Comparison of ENCODE assay signal across 8 cellular contexts in genomic region chr2:219298759-219299371, GRCh38. TPM values are rescaled to one million over a fixed set of nuclear protein-coding genes. Genes with fewer than 3 reads are reported as not detected.
DNase-seq lines count a peak whose midpoint lies in the region; ATAC-seq, FAIRE-seq and TF ChIP-seq lines count a peak whose summit lies in the region.

No MANE protein-coding gene starts in this region.

- CTCF ChIA-PET in A549 (lab: Yijun Ruan, JAX), result interaction anchor here (0.6 to 16.3 kb wide), 43 partner anchors 8 to 294 kb away, joined by 3 to 540 read pairs (median 5); partner anchors contain the start of genes ABCB6, ANKZF1, ATG9A and CNPPD1

- peaks cover 11% of the 10 kb centered on the region for H3K4me1 ChIP-seq in A549

- TF ChIP-seq EP300 in A549 (IDR thresholded peaks at IDR 0.05), result no peak

- DNase-seq in A549 (ENCODE audit: low read depth in 1 of 2, low spot score in 1 of 2) (peak; percentile 73 to 86), NCI-H82 (lab: John Stamatoyannopoulos, UW) (peak; percentile 84), ecto neural progenitor cell (ENCODE audit: low spot score) (peak; percentile 91), medulla oblongata (ENCODE audit: extremely low spot score) (peak; percentile 88)
- peak; percentile 88 to 91 for DNase-seq in activated CD4-positive, alpha-beta T cell treated with anti-CD3 and anti-CD28 coated beads, Interleukin-2, amount 50 U/mL, for 4 hours
- DNase-seq in stimulated activated CD8-positive, alpha-beta memory T cell treated with anti-CD3 and anti-CD28 coated beads, Interleukin-15, amount 100 ng/mL, for 24 hours (ENCODE audit: low read depth), result peak; percentile 88

- 29% methylated on average over 13 of the region's 15 CpGs for WGBS in A549 (ENCODE audit: missing lambda C conversion rate)

- no peak for TF ChIP-seq POLR2A in A549 (IDR thresholded peaks at IDR 0.05; ENCODE audit: low read length)

- no peaks in the 10 kb centered on the region for H3K9me3 ChIP-seq in A549

- 0 out of 6 replicates have a peak overlapping the region, but pooled peaks have one; percentile 19 to 23 for H3K27ac ChIP-seq in A549

- peak overlapping the region; percentile 60 for H3K4me2 ChIP-seq in A549

- POLR2A ChIA-PET in A549 (lab: Yijun Ruan, JAX), result interaction anchor here (0.6 kb wide), 1 partner anchor 373 kb away, joined by 4 read pairs; no protein-coding TSS in a partner anchor

- no peak for FAIRE-seq in A549 (lab: Jason Lieb, UNC)

- peak; percentile 86 for TF ChIP-seq CTCF in A549 (IDR thresholded peaks at IDR 0.05)

- no peak overlapping the region for H3K4me3 ChIP-seq in A549

- peak; percentile 80 to 86 for TF ChIP-seq RAD21 in A549 (conservative IDR thresholded peaks at IDR 0.05 in 1 of 2, IDR thresholded peaks at IDR 0.05 in 1 of 2)

- peak; percentile 52 to 80; a peak in 4 of 6 replicates for ATAC-seq in A549
- peak; percentile 53 for ATAC-seq in GM18498 (IDR thresholded peaks at IDR 0.05; ENCODE audit: unreplicated experiment)
- peak; percentile 61 for ATAC-seq in HG03378 (IDR thresholded peaks at IDR 0.05; ENCODE audit: unreplicated experiment)

TF ChIP-seq in A549, 52 proteins besides CTCF, POLR2A, EP300 and RAD21:
- TF ChIP-seq RARB (CRISPR knock-in tag; IDR thresholded peaks at IDR 0.05) (no peak), SMC3 (IDR thresholded peaks at IDR 0.05) (peak; percentile 87), HDAC2 (IDR thresholded peaks at IDR 0.05) (no peak)

RNA-seq across cellular contexts. Expression of gene PTPRN, which starts 10.3 kb away (rescaled TPM):
- polyA plus RNA-seq in A549 (2011; rRNA removed) (0.44 and 0.62 TPM in 2 replicates), A549 (2017; fragmentation: RNase III; extraction: RNeasy Plus Mini Kit Qiagen cat#74134 plus additional on column Dnase treatment) (0.90 to 1.1 TPM (median 0.97 TPM) in 3 replicates)
- polyA plus RNA-seq in A549 (2012; cell fraction: cytosol; rRNA removed), result 0.62 and 1.1 TPM in 2 replicates
- 1.3 and 2.4 TPM in 2 replicates for polyA plus RNA-seq in A549 (2012; cell fraction: nucleus; rRNA removed)
- polyA minus RNA-seq in A549 (2011; rRNA and poly(A)+ RNA removed), result 0.88 and 2.8 TPM in 2 replicates

RNA-seq across cellular contexts. Expression of gene DNAJB2, which starts 19.7 kb away (rescaled TPM):
- 25.6 and 31.0 TPM in 2 replicates for polyA plus RNA-seq in A549 (2011; rRNA removed)
- 36.0 and 37.7 TPM in 2 replicates for polyA plus RNA-seq in A549 (2012; cell fraction: cytosol; rRNA removed)
- 83.7 and 97.0 TPM in 2 replicates for polyA plus RNA-seq in A549 (2012; cell fraction: nucleus; rRNA removed)
- polyA plus RNA-seq in A549 (2017; fragmentation: RNase III; extraction: RNeasy Plus Mini Kit Qiagen cat#74134 plus additional on column Dnase treatment), result 37.5 to 55.5 TPM (median 53.7 TPM) in 3 replicates
- 54.2 and 76.6 TPM in 2 replicates for polyA minus RNA-seq in A549 (2011; rRNA and poly(A)+ RNA removed)

RNA-seq across cellular contexts. Expression of gene RESP18, which starts 33.7 kb away (rescaled TPM):
- polyA plus RNA-seq in A549 (2011; rRNA removed) (not detected in 2 replicates), A549 (2017; fragmentation: RNase III; extraction: RNeasy Plus Mini Kit Qiagen cat#74134 plus additional on column Dnase treatment) (not detected in 3 replicates)
- polyA plus RNA-seq in A549 (2012; cell fraction: cytosol; rRNA removed), result not detected in 2 replicates
- polyA plus RNA-seq in A549 (2012; cell fraction: nucleus; rRNA removed), result not detected in 2 replicates
- not detected in 2 replicates for polyA minus RNA-seq in A549 (2011; rRNA and poly(A)+ RNA removed)

RNA-seq across cellular contexts. Expression of gene TUBA4A, which starts 45.1 kb away (rescaled TPM):
- polyA plus RNA-seq in A549 (2011; rRNA removed), result 222 and 251 TPM in 2 replicates
- 659 and 665 TPM in 2 replicates for polyA plus RNA-seq in A549 (2012; cell fraction: cytosol; rRNA removed)
- 919 and 1,052 TPM in 2 replicates for polyA plus RNA-seq in A549 (2012; cell fraction: nucleus; rRNA removed)
- 450 to 495 TPM (median 462 TPM) in 3 replicates for polyA plus RNA-seq in A549 (2017; fragmentation: RNase III; extraction: RNeasy Plus Mini Kit Qiagen cat#74134 plus additional on column Dnase treatment)
- 153 and 170 TPM in 2 replicates for polyA minus RNA-seq in A549 (2011; rRNA and poly(A)+ RNA removed)

RNA-seq across cellular contexts. Expression of gene TUBA4B, which starts 45.8 kb away (rescaled TPM):
- 0.94 and 1.3 TPM in 2 replicates for polyA plus RNA-seq in A549 (2011; rRNA removed)
- polyA plus RNA-seq in A549 (2012; cell fraction: cytosol; rRNA removed), result 1.1 and 1.3 TPM in 2 replicates
- 0.73 and 0.80 TPM in 2 replicates for polyA plus RNA-seq in A549 (2012; cell fraction: nucleus; rRNA removed)
- 0.55 to 0.73 TPM (median 0.71 TPM) in 3 replicates for polyA plus RNA-seq in A549 (2017; fragmentation: RNase III; extraction: RNeasy Plus Mini Kit Qiagen cat#74134 plus additional on column Dnase treatment)
- polyA minus RNA-seq in A549 (2011; rRNA and poly(A)+ RNA removed), result 1.2 and 1.5 TPM in 2 replicates
